Comparison of ENCODE assay signal across 8 cellular contexts in genomic region chr7:140673063-140673769, GRCh38. TPM values are rescaled to one million over a fixed set of nuclear protein-coding genes. Genes with fewer than 3 reads are reported as not detected.
DNase-seq lines count a peak whose midpoint lies in the region; ATAC-seq and TF ChIP-seq lines count a peak whose summit lies in the region.

No MANE protein-coding gene starts in this region.

- intact Hi-C loops in testis (cut with DNase I; ENCODE audit: low total_unique reads): no loop called here

- peak overlapping the region; percentile 71 for H3K4me3 ChIP-seq in fibroblast of villous mesenchyme (ENCODE audit: low read depth, low read length)
- H3K4me3 ChIP-seq in testis: peak overlapping the region; percentile 77 to 83

- ATAC-seq in HG02938 (IDR thresholded peaks at IDR 0.05; ENCODE audit: unreplicated experiment): peak; percentile 39

- TF ChIP-seq POLR2A in testis (IDR thresholded peaks at IDR 0.05): no peak

- H3K4me1 ChIP-seq in testis: no peaks in the 10 kb centered on the region

- H3K27me3 ChIP-seq in testis: no peaks in the 10 kb centered on the region

- TF ChIP-seq CTCF in fibroblast of villous mesenchyme (IDR thresholded peaks at IDR 0.05; ENCODE audit: insufficient read depth, low read depth, low read length) (no peak), testis (IDR thresholded peaks at IDR 0.05) (no peak)

- H3K36me3 ChIP-seq in testis (ENCODE audit: low read depth, missing control alignments): no peaks in the 10 kb centered on the region

- 0 to 1% methylated on average over 21 to 31 of the region's 72 CpGs for WGBS in testis, 2 donors

- no peaks in the 10 kb centered on the region for H3K9me3 ChIP-seq in testis

- peak; percentile 52 for DNase-seq in NCI-H82 (lab: John Stamatoyannopoulos, UW)
- DNase-seq in NCI-H82 treated with DMSO at 0.1 percent for 48 hours (lab: John Stamatoyannopoulos, UW; ENCODE audit: unreplicated experiment): no peak
- DNase-seq in NCI-H526 treated with DMSO at 0.1 percent for 48 hours (lab: John Stamatoyannopoulos, UW): peak; percentile 87
- peak; percentile 75 to 80 for DNase-seq in activated T-cell treated with anti-CD3 and anti-CD28 coated beads, Interleukin-2, amount 50 U/mL, for 48 hours
- peak; percentile 13 for DNase-seq in fibroblast of villous mesenchyme (ENCODE audit: low read depth)
- peak in 44 of 56 donors; percentile 7 to 76 (median 54) for DNase-seq in nucleus accumbens (lab: John Stamatoyannopoulos, UW)
- DNase-seq in testis: peak; percentile 35

- peak overlapping the region; percentile 72 to 82 for H3K27ac ChIP-seq in testis

RNA-seq across cellular contexts. Expression of gene ADCK2, which starts 0.5 kb away (rescaled TPM):
- total RNA-seq in fibroblast of villous mesenchyme: 12.9 and 20.3 TPM in 2 replicates
- 10 to 100 TPM; 20.4 to 21.2 TPM for total RNA-seq in testis
- 12.9 TPM for polyA plus RNA-seq in testis (ENCODE audit: insufficient read depth, low read depth, low replicate concordance)

RNA-seq across cellular contexts. Expression of gene NDUFB2, which starts 23.3 kb away (rescaled TPM):
- 71.8 and 91.1 TPM in 2 replicates for total RNA-seq in fibroblast of villous mesenchyme
- 100 to 1,000 TPM; 187 to 292 TPM for total RNA-seq in testis
- polyA plus RNA-seq in testis (ENCODE audit: insufficient read depth, low read depth, low replicate concordance): 180 TPM

RNA-seq across cellular contexts. Expression of gene DENND2A, which starts 32.6 kb away (rescaled TPM):
- total RNA-seq in fibroblast of villous mesenchyme: 25.5 and 26.7 TPM in 2 replicates
- 1 to 10 TPM; 4.1 to 5.5 TPM for total RNA-seq in testis
- 8.5 TPM for polyA plus RNA-seq in testis (ENCODE audit: insufficient read depth, low read depth, low replicate concordance)
